ENCODE assay signal across 9 cellular contexts in the genomic region with DNA sequence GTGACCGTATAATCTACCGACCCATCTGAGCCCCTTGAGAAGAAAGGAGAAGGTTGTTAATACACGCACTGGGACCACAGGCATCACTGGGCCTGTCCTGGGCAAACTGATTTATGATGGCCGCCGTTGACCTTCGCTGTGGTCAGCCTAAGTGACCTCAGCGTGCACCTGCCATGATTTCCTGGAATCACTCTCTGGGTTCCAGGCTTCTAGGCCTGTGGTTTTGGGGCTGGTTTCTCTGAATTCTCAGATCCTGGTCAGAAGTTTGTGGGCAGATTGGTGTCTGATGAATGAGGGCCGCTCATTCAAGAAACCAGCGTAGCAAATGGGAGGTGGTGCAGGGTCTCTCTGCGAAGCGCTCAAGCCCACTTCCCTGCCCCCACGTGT.
DNase-seq lines count a peak whose midpoint lies in the region; FAIRE-seq and TF ChIP-seq lines count a peak whose summit lies in the region.
"Had no signal": no experiment of that assay in that cellular context is flagged by ENCODE, and none has a peak within 500 bp of the region (broad histone marks: within the 10 kb centered on the region; RNA-seq: fewer than 3 reads in every experiment).

No MANE protein-coding gene starts in this region.

- H3K4me2 ChIP-seq in trophoblast cell (ENCODE audit: low read length), result no peak overlapping the region

- H3K18ac ChIP-seq in trophoblast cell (ENCODE audit: low read length), result no peak overlapping the region

- DNase-seq in GM18507 (ENCODE audit: extremely low spot score, insufficient read length, low read depth) (no peak), RWPE1 (ENCODE audit: low spot score) (no peak), colonic mucosa (no peak), trophoblast cell (no peak), kidney (no peak), NCI-H226 (no peak), thyroid gland (no peak)

- no peaks in the 10 kb centered on the region for H3K79me2 ChIP-seq in trophoblast cell (ENCODE audit: control insufficient read depth, insufficient read depth, low read length, poor library complexity)

- H3K9ac ChIP-seq in colonic mucosa (ENCODE audit: low read depth in 2 of 2, low read length in 2 of 2), result peak overlapping the region in 1 of 2 donors; percentile 24
- H3K9ac ChIP-seq in rectal smooth muscle tissue (ENCODE audit: low read length), result no peak overlapping the region
- H3K9ac ChIP-seq in trophoblast cell (ENCODE audit: low read length), result no peak overlapping the region
- no peak overlapping the region for H3K9ac ChIP-seq in kidney (ENCODE audit: low read length in 2 of 2)

- H3K27me3 ChIP-seq in colonic mucosa (no peaks in the 10 kb centered on the region), rectal smooth muscle tissue (ENCODE audit: control insufficient read depth, insufficient read depth, low read length) (no peaks in the 10 kb centered on the region), trophoblast cell (ENCODE audit: insufficient read depth, low read length) (no peaks in the 10 kb centered on the region), thyroid gland (no peaks in the 10 kb centered on the region)

- no peak overlapping the region for H4K8ac ChIP-seq in trophoblast cell (ENCODE audit: low read depth, low read length)

- H3K27ac ChIP-seq in RWPE1 (peak overlapping the region; percentile 100), colonic mucosa (peak overlapping the region; percentile 63), rectal smooth muscle tissue (ENCODE audit: low read depth, low read length) (no peak overlapping the region), trophoblast cell (ENCODE audit: low read depth, low read length) (no peak overlapping the region), kidney (ENCODE audit: low read depth in 2 of 2, low read length in 2 of 2) (peak overlapping the region in 1 of 2 donors; percentile 93), thyroid gland (no peak overlapping the region)

- no peak overlapping the region for H2AFZ ChIP-seq in trophoblast cell (ENCODE audit: insufficient read depth, low read length, poor library complexity)

- no peaks in the 10 kb centered on the region for H3K4me1 ChIP-seq in colonic mucosa
- peaks cover 6% of the 10 kb centered on the region for H3K4me1 ChIP-seq in rectal smooth muscle tissue (ENCODE audit: control insufficient read depth, insufficient read depth, low read length)
- H3K4me1 ChIP-seq in trophoblast cell (ENCODE audit: control insufficient read depth in 1 of 2, insufficient read depth in 2 of 2, low read length in 2 of 2), result peaks cover 16 to 17% of the 10 kb centered on the region in 2 experiments
- peaks cover 0 to 8% of the 10 kb centered on the region in 2 donors for H3K4me1 ChIP-seq in kidney (ENCODE audit: control insufficient read depth in 1 of 2, insufficient read depth in 1 of 2, low read depth in 1 of 2, low read length in 2 of 2)
- H3K4me1 ChIP-seq in thyroid gland, result peaks cover 0 to 9% of the 10 kb centered on the region in 2 donors

- TF ChIP-seq CTCF in RWPE1 (conservative IDR thresholded peaks at IDR 0.05; ENCODE audit: low read depth), result no peak
- no peak for TF ChIP-seq CTCF in colonic mucosa (IDR thresholded peaks at IDR 0.05)
- no peak for TF ChIP-seq CTCF in kidney (IDR thresholded peaks at IDR 0.05; ENCODE audit: borderline replicate concordance, extremely low read depth, insufficient read depth)
- TF ChIP-seq CTCF in thyroid gland (IDR thresholded peaks at IDR 0.05), result no peak

- no peaks in the 10 kb centered on the region for H3K36me3 ChIP-seq in colonic mucosa
- no peaks in the 10 kb centered on the region for H3K36me3 ChIP-seq in rectal smooth muscle tissue (ENCODE audit: control insufficient read depth, insufficient read depth, low read length)
- no peaks in the 10 kb centered on the region for H3K36me3 ChIP-seq in trophoblast cell (ENCODE audit: control insufficient read depth in 1 of 2, insufficient read depth in 2 of 2, low read length in 2 of 2)
- no peaks in the 10 kb centered on the region for H3K36me3 ChIP-seq in kidney (ENCODE audit: control insufficient read depth in 1 of 2, insufficient read depth in 2 of 2, low read length in 2 of 2)
- H3K36me3 ChIP-seq in thyroid gland, result no peaks in the 10 kb centered on the region

- no peak overlapping the region for H4K12ac ChIP-seq in trophoblast cell (ENCODE audit: low read depth, low read length)

- intact Hi-C loops in colonic mucosa (cut with DNase I), result no loop called here
- intact Hi-C loops in kidney (cut with DNase I), result no loop called here
- intact Hi-C loops in thyroid gland (cut with DNase I), result no loop called here

- POLR2A ChIA-PET in RWPE1 (lab: Yijun Ruan, JAX; ENCODE audit: low non-redundant PET), result interaction anchor here (0.6 kb wide), 1 partner anchor 283 kb away, joined by 3 read pairs; no protein-coding TSS in a partner anchor

- no peak overlapping the region for H3K14ac ChIP-seq in trophoblast cell (ENCODE audit: low read length)

- TF ChIP-seq POLR2A in thyroid gland (IDR thresholded peaks at IDR 0.05), result no peak

- CTCF ChIA-PET in RWPE1 (lab: Yijun Ruan, JAX), result no interaction called here

- H2BK12ac ChIP-seq in trophoblast cell (ENCODE audit: low read length), result no peak overlapping the region

- no peak overlapping the region for H2BK120ac ChIP-seq in trophoblast cell (ENCODE audit: insufficient read depth, low read length, poor library complexity)

- H2AK5ac ChIP-seq in trophoblast cell (ENCODE audit: low read length), result no peak overlapping the region

- H4K91ac ChIP-seq in trophoblast cell (ENCODE audit: low read depth, low read length), result no peak overlapping the region

- no peak overlapping the region for H2BK5ac ChIP-seq in trophoblast cell (ENCODE audit: low read depth, low read length, poor library complexity)

- WGBS in trophoblast cell (ENCODE audit: extremely low coverage, insufficient coverage, insufficient read length), result no CpG with 5 or more reads among the region's 12 CpGs
- 93 to 94% methylated on average over 12 of the region's 12 CpGs for WGBS in thyroid gland, 2 donors

- H3K4me3 ChIP-seq in colonic mucosa (no peak overlapping the region), rectal smooth muscle tissue (ENCODE audit: low read length) (peak overlapping the region; percentile 59), trophoblast cell (ENCODE audit: low read depth, low read length) (no peak overlapping the region), kidney (ENCODE audit: low read length in 2 of 2) (no peak overlapping the region), thyroid gland (replicated peaks in 1 of 3) (no peak overlapping the region)

- no peaks in the 10 kb centered on the region for H3K9me3 ChIP-seq in colonic mucosa
- H3K9me3 ChIP-seq in trophoblast cell (ENCODE audit: insufficient read depth, low read depth, low read length), result peaks cover 5% of the 10 kb centered on the region
- H3K9me3 ChIP-seq in kidney (ENCODE audit: control insufficient read depth in 1 of 2, low read length in 2 of 2), result no peaks in the 10 kb centered on the region
- H3K9me3 ChIP-seq in thyroid gland, result no peaks in the 10 kb centered on the region

- no peak overlapping the region for H3K4ac ChIP-seq in trophoblast cell (ENCODE audit: low read depth, low read length)

- no peak overlapping the region for H3K23ac ChIP-seq in trophoblast cell (ENCODE audit: low read length)

- H3K79me1 ChIP-seq in trophoblast cell (ENCODE audit: low read length), result no peaks in the 10 kb centered on the region

- FAIRE-seq in GM18507 (lab: Jason Lieb, UNC) (peak; percentile 41), kidney (lab: Jason Lieb, UNC) (no peak)
- FAIRE-seq: TTC549 had no signal

Comparison
In these comparisons a context has a peak if more than half of its experiments do, and no peak if none do; other contexts are left out.
1. H3K27ac ChIP-seq: peak in RWPE1 (single experiment) and colonic mucosa (single experiment); none in rectal smooth muscle tissue (single experiment), trophoblast cell (single experiment) and thyroid gland (0 of 3).